ENCODE assay signal across 25 cellular contexts in the genomic region with DNA sequence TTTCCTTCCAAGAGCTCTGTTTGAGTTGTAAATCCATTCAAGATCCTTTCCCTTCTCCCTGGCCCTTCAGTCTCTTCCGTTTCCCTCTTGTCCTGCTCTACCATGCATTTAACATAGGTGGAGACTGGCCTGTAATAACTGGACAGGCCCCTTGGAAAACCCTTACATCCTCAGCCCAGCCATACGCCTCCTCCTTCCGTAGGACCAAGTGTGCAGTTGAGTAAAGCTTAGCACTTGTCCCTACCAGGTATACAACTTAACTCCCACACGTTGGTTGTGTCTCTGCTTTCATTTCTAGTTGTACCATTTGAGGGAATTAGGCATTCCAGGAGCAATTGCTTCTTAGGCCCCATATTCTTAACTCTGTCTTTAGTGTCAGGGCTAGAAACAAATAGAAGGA. TPM values are rescaled to one million over a fixed set of nuclear protein-coding genes. Genes with fewer than 3 reads are reported as not detected.
DNase-seq lines count a peak whose midpoint lies in the region; ATAC-seq and TF ChIP-seq lines count a peak whose summit lies in the region.
"Had no signal": no experiment of that assay in that cellular context is flagged by ENCODE, and none has a peak within 500 bp of the region (broad histone marks: within the 10 kb centered on the region; RNA-seq: fewer than 3 reads in every experiment).

No MANE protein-coding gene starts in this region.

- H3K36me3 Mint-ChIP-seq in activated naive CD4-positive, alpha-beta T cell treated with anti-CD3 and anti-CD28 coated beads for 36 hours (ENCODE audit: low read depth) = no peaks in the 10 kb centered on the region
- H3K36me3 Mint-ChIP-seq in T-cell = peaks cover 10% of the 10 kb centered on the region
- H3K36me3 Mint-ChIP-seq in naive thymus-derived CD4-positive, alpha-beta T cell = peaks cover 7 to 68% (median 24%) of the 10 kb centered on the region in 5 donors

- in situ Hi-C loops in G401 (cut with HindIII; ENCODE audit: low sequenced_read_pairs) = no loop called here

- no peaks in the 10 kb centered on the region for H3K27me3 ChIP-seq in naive thymus-derived CD4-positive, alpha-beta T cell (ENCODE audit: control insufficient read depth in 2 of 2, insufficient read depth in 2 of 2, low read length in 2 of 2)
- peaks cover 23% of the 10 kb centered on the region for H3K27me3 ChIP-seq in smooth muscle cell (ENCODE audit: low read depth)
- H3K27me3 ChIP-seq: breast epithelium, pancreas, Peyer's patch, suprapubic skin, upper lobe of right lung had no signal

- CTCF ChIA-PET in activated naive CD4-positive, alpha-beta T cell treated with anti-CD3 and anti-CD28 coated beads for 36 hours (lab: Charles Lee) = interaction anchor here (0.5 to 2.8 kb wide), 8 partner anchors 9 to 232 kb away, joined by 3 to 16 read pairs (median 4); no protein-coding TSS in a partner anchor
- CTCF ChIA-PET in T-cell (lab: Charles Lee) = interaction anchor here (0.6 to 1.3 kb wide), 9 partner anchors 9 to 586 kb away, joined by 3 to 4 read pairs (median 3); no protein-coding TSS in a partner anchor
- CTCF ChIA-PET in naive thymus-derived CD4-positive, alpha-beta T cell (lab: Charles Lee) = interaction anchor here (0.7 to 2.2 kb wide), 11 partner anchors 9 to 179 kb away, joined by 3 to 21 read pairs (median 4); no protein-coding TSS in a partner anchor

- no peak overlapping the region for H3K9ac ChIP-seq in smooth muscle cell (ENCODE audit: low read depth)

- no peak for ATAC-seq in T-cell (replicated peaks in 1 of 4)
- ATAC-seq in naive thymus-derived CD4-positive, alpha-beta T cell = no peak
- ATAC-seq in HG03342 (IDR thresholded peaks at IDR 0.05; ENCODE audit: unreplicated experiment) = no peak
- ATAC-seq: HepG2; stimulated activated naive B cell treated with anti-CD40 and anti-IgM and Interleukin-4, amounts not matched to agents 10 μg/mL and 1 μg/mL and 100 μg/mL, for 72 hours; upper lobe of right lung had no signal

- H3K79me2 ChIP-seq in smooth muscle cell (ENCODE audit: low read depth) = no peaks in the 10 kb centered on the region

- intact Hi-C loops in activated naive CD4-positive, alpha-beta T cell treated with anti-CD3 and anti-CD28 coated beads for 36 hours (cut with micrococcal nuclease) = loop anchor here (1.0 kb wide), 1 partner anchor 19 kb away; no protein-coding TSS in a partner anchor
- intact Hi-C loops in naive thymus-derived CD4-positive, alpha-beta T cell (cut with micrococcal nuclease) = loop anchor here in 1 of 2 donors (5.0 kb wide), 1 partner anchor 284 kb away; the partner anchor contains the start of gene STMN1

- peaks cover 85% of the 10 kb centered on the region for H3K4me1 Mint-ChIP-seq in activated naive CD4-positive, alpha-beta T cell treated with anti-CD3 and anti-CD28 coated beads for 36 hours (ENCODE audit: low read depth)
- H3K4me1 Mint-ChIP-seq in T-cell = peaks cover 89 to 98% (median 92%) of the 10 kb centered on the region in 3 donors
- peaks cover 70 to 89% (median 78%) of the 10 kb centered on the region in 7 donors for H3K4me1 Mint-ChIP-seq in naive thymus-derived CD4-positive, alpha-beta T cell

- H3K9me3 Mint-ChIP-seq in activated naive CD4-positive, alpha-beta T cell treated with anti-CD3 and anti-CD28 coated beads for 36 hours = peaks cover 5% of the 10 kb centered on the region
- H3K9me3 Mint-ChIP-seq in T-cell = no peaks in the 10 kb centered on the region
- peaks cover 0 to 7% (median 0%) of the 10 kb centered on the region in 11 donors for H3K9me3 Mint-ChIP-seq in naive thymus-derived CD4-positive, alpha-beta T cell

- H3F3A ChIP-seq in smooth muscle cell (ENCODE audit: low read depth) = peaks cover 5% of the 10 kb centered on the region

- peak overlapping the region; percentile 0 for H3K27ac Mint-ChIP-seq in activated naive CD4-positive, alpha-beta T cell treated with anti-CD3 and anti-CD28 coated beads for 36 hours
- H3K27ac Mint-ChIP-seq in T-cell = peak overlapping the region; percentile 95 to 97
- H3K27ac Mint-ChIP-seq in naive thymus-derived CD4-positive, alpha-beta T cell = peak overlapping the region in 8 of 9 donors; percentile 89 to 98 (median 92)
- H3K27ac Mint-ChIP-seq: nephron progenitor cell; stimulated activated naive B cell treated with anti-CD40 and anti-IgM and Interleukin-4, amounts not matched to agents 10 μg/mL and 1 μg/mL and 100 μg/mL, for 72 hours had no signal

- H3K4me1 ChIP-seq in naive thymus-derived CD4-positive, alpha-beta T cell (ENCODE audit: control insufficient read depth in 2 of 2, insufficient read depth in 2 of 2, low read length in 2 of 2) = peaks cover 30 to 41% of the 10 kb centered on the region in 2 donors
- peaks cover 8% of the 10 kb centered on the region for H3K4me1 ChIP-seq in smooth muscle cell (ENCODE audit: low read depth)
- H3K4me1 ChIP-seq: breast epithelium, HAP-1, pancreas had no signal

- H3K4me2 ChIP-seq in smooth muscle cell = no peak overlapping the region

- 85% methylated on average over 4 of the region's 4 CpGs for WGBS in smooth muscle cell (ENCODE audit: low lambda C conversion rate)

- no peaks in the 10 kb centered on the region for H4K20me1 ChIP-seq in smooth muscle cell (ENCODE audit: low read depth)

- H2AFZ ChIP-seq in smooth muscle cell (ENCODE audit: low read depth) = no peak overlapping the region

- H3K4me3 Mint-ChIP-seq in activated naive CD4-positive, alpha-beta T cell treated with anti-CD3 and anti-CD28 coated beads for 36 hours = peak overlapping the region; percentile 58
- H3K4me3 Mint-ChIP-seq in T-cell = peak overlapping the region; percentile 92 to 93 (median 92)
- peak overlapping the region; percentile 77 to 100 (median 98) for H3K4me3 Mint-ChIP-seq in naive thymus-derived CD4-positive, alpha-beta T cell
- H3K4me3 Mint-ChIP-seq: nephron progenitor cell; stimulated activated naive B cell treated with anti-CD40 and anti-IgM and Interleukin-4, amounts not matched to agents 10 μg/mL and 1 μg/mL and 100 μg/mL, for 72 hours had no signal

- peak overlapping the region; percentile 42 for H3K4me3 ChIP-seq in naive thymus-derived CD4-positive, alpha-beta T cell (ENCODE audit: low read length)
- H3K4me3 ChIP-seq in smooth muscle cell = no peak overlapping the region
- H3K4me3 ChIP-seq: breast epithelium, HAP-1, pancreas, Peyer's patch, suprapubic skin, upper lobe of right lung had no signal

- DNase-seq in activated naive CD4-positive, alpha-beta T cell treated with anti-CD3 and anti-CD28 coated beads for 36 hours = no peak
- no peak for DNase-seq in activated naive CD4-positive, alpha-beta T cell treated with anti-CD3 and anti-CD28 coated beads, Interleukin-2, amount 50 U/mL, for 16 hours
- DNase-seq in G401 (ENCODE audit: low spot score) (peak; percentile 44), T-cell (no peak), smooth muscle cell (lab: John Stamatoyannopoulos, UW; ENCODE audit: unreplicated experiment) (no peak)
- no peak for DNase-seq in naive thymus-derived CD4-positive, alpha-beta T cell
- no peak for DNase-seq in stimulated activated CD8-positive, alpha-beta memory T cell treated with anti-CD3 and anti-CD28 coated beads, Interleukin-4, amount 100 ng/mL, for 48 hours
- DNase-seq: activated effector memory CD4-positive, alpha-beta T cell treated with anti-CD3 and anti-CD28 coated beads, Interleukin-2, amount 50 U/mL, for 16 hours; mammary epithelial cell; NCI-H1417 treated with DMSO at 0.1 percent for 48 hours; NCI-H2081 treated with DMSO at 0.1 percent for 48 hours; NCI-H345; NCI-H69; nephron progenitor cell; pancreas; Peyer's patch; SHP77; stimulated activated naive B cell treated with anti-CD40 and anti-IgM and Interleukin-4, amounts not matched to agents 10 μg/mL and 1 μg/mL and 100 μg/mL, for 72 hours; upper lobe of right lung had no signal

- peaks cover 0 to 6% (median 0%) of the 10 kb centered on the region in 3 experiments for H3K36me3 ChIP-seq in naive thymus-derived CD4-positive, alpha-beta T cell (ENCODE audit: control insufficient read depth in 2 of 3, insufficient read depth in 3 of 3, low read length in 3 of 3)
- H3K36me3 ChIP-seq in smooth muscle cell (ENCODE audit: low read depth) = no peaks in the 10 kb centered on the region
- H3K36me3 ChIP-seq: breast epithelium, HAP-1, pancreas, Peyer's patch, suprapubic skin, upper lobe of right lung had no signal

- POLR2A ChIA-PET in T-cell (lab: Charles Lee) = interaction anchor here in 1 of 2 donors (0.6 to 0.7 kb wide), 2 partner anchors 14 to 855 kb away, joined by 3 to 12 read pairs; no protein-coding TSS in a partner anchor
- POLR2A ChIA-PET in naive thymus-derived CD4-positive, alpha-beta T cell (lab: Charles Lee) = interaction anchor here (0.6 to 10.3 kb wide), 18 partner anchors 9 to 1948 kb away, joined by 3 to 125 read pairs (median 5); no protein-coding TSS in a partner anchor

- no peaks in the 10 kb centered on the region for H3K9me3 ChIP-seq in naive thymus-derived CD4-positive, alpha-beta T cell (ENCODE audit: control insufficient read depth in 2 of 3, low read length in 3 of 3)
- H3K9me3 ChIP-seq in smooth muscle cell (replicated peaks; ENCODE audit: low read depth) = no peaks in the 10 kb centered on the region
- H3K9me3 ChIP-seq: breast epithelium, HAP-1, pancreas, Peyer's patch, suprapubic skin, upper lobe of right lung had no signal

- TF ChIP-seq CTCF in smooth muscle cell (IDR thresholded peaks at IDR 0.05; ENCODE audit: borderline replicate concordance, insufficient read depth, poor library complexity, severe bottlenecking) = no peak

- peak overlapping the region; percentile 84 for H3K27ac ChIP-seq in naive thymus-derived CD4-positive, alpha-beta T cell (ENCODE audit: low read depth, low read length)
- H3K27ac ChIP-seq in smooth muscle cell (ENCODE audit: low read depth) = no peak overlapping the region
- H3K27ac ChIP-seq: epithelial cell of prostate, pancreas, Peyer's patch, suprapubic skin, upper lobe of right lung had no signal

- no peaks in the 10 kb centered on the region for H3K27me3 Mint-ChIP-seq in activated naive CD4-positive, alpha-beta T cell treated with anti-CD3 and anti-CD28 coated beads for 36 hours (ENCODE audit: low read depth)
- H3K27me3 Mint-ChIP-seq in T-cell = peaks cover 0 to 2% of the 10 kb centered on the region in 2 donors
- H3K27me3 Mint-ChIP-seq in naive thymus-derived CD4-positive, alpha-beta T cell = peaks cover 0 to 87% (median 0%) of the 10 kb centered on the region in 5 donors

RNA-seq across cellular contexts. Expression of gene MAN1C1, which starts 6.4 kb away (rescaled TPM):
- 1 to 10 TPM; 4.9 to 6.3 TPM for total RNA-seq in activated naive CD4-positive, alpha-beta T cell treated with anti-CD3 and anti-CD28 coated beads for 36 hours
- total RNA-seq in G401 (2014; rRNA removed; shearing (Covaris generic)) = 5.3 and 5.5 TPM in 2 replicates
- total RNA-seq in T-cell = 10 to 100 TPM; 57.5 to 90.5 (median 65.5) TPM
- total RNA-seq in naive thymus-derived CD4-positive, alpha-beta T cell = 10 to 100 TPM; 28.8 to 85.5 (median 69.9) TPM
- 10 to 100 TPM; 16.0 to 30.4 TPM for polyA plus RNA-seq in naive thymus-derived CD4-positive, alpha-beta T cell
- 5.0 and 10.5 TPM in 2 replicates for total RNA-seq in smooth muscle cell
- 4.2 and 4.4 TPM in 2 replicates for polyA plus RNA-seq in smooth muscle cell

Comparison
In these comparisons a context has a peak if more than half of its experiments do, and no peak if none do; other contexts are left out.
1. H3K27ac Mint-ChIP-seq: peak in every context shown above with its lines; median percentile 96 in T-cell; 92 in naive thymus-derived CD4-positive, alpha-beta T cell; 0 in activated naive CD4-positive, alpha-beta T cell treated with anti-CD3 and anti-CD28 coated beads for 36 hours.